ENCODE assay signal across 9 cellular contexts in genomic region chr10:58514102-58514472, GRCh38. TPM values are rescaled to one million over a fixed set of nuclear protein-coding genes. Genes with fewer than 3 reads are reported as not detected.
DNase-seq lines count a peak whose midpoint lies in the region; ATAC-seq and TF ChIP-seq lines count a peak whose summit lies in the region.
"Had no signal": no experiment of that assay in that cellular context is flagged by ENCODE, and none has a peak within 500 bp of the region (broad histone marks: within the 10 kb centered on the region; RNA-seq: fewer than 3 reads in every experiment).

No MANE protein-coding gene starts in this region.

- H3K4me1 ChIP-seq in left ventricle myocardium inferior: peaks cover 14% of the 10 kb centered on the region
- H3K4me1 ChIP-seq in muscle layer of colon (ENCODE audit: insufficient read depth, low read length): no peaks in the 10 kb centered on the region
- H3K4me1 ChIP-seq in aorta (ENCODE audit: control insufficient read depth in 1 of 2, insufficient read depth in 2 of 2, low read length in 2 of 2): peaks cover 0 to 5% of the 10 kb centered on the region in 2 donors

- peaks cover 36% of the 10 kb centered on the region for H3K27me3 Mint-ChIP-seq in central memory CD8-positive, alpha-beta T cell

- peak overlapping the region; percentile 78 for H3K27ac ChIP-seq in left ventricle myocardium inferior (replicated peaks)
- no peak overlapping the region for H3K27ac ChIP-seq in muscle layer of colon (ENCODE audit: low read depth, low read length)
- H3K27ac ChIP-seq in aorta (ENCODE audit: low read depth in 1 of 2, low read length in 2 of 2): no peak overlapping the region

- H3K9me3 ChIP-seq in left ventricle myocardium inferior (replicated peaks) (no peaks in the 10 kb centered on the region), muscle layer of colon (ENCODE audit: low read length) (no peaks in the 10 kb centered on the region), aorta (ENCODE audit: control insufficient read depth, low read length) (no peaks in the 10 kb centered on the region)
- H3K9me3 ChIP-seq: mucosa of descending colon had no signal

- H3K4me1 Mint-ChIP-seq in central memory CD8-positive, alpha-beta T cell: peaks cover 6% of the 10 kb centered on the region

- H3K9ac ChIP-seq in muscle layer of colon (ENCODE audit: low read length): peak overlapping the region; percentile 31

- peaks cover 2% of the 10 kb centered on the region for H3K36me3 Mint-ChIP-seq in central memory CD8-positive, alpha-beta T cell (ENCODE audit: insufficient read depth)

- peak overlapping the region; percentile 47 for H3K4me3 Mint-ChIP-seq in central memory CD8-positive, alpha-beta T cell

- no peak for TF ChIP-seq CTCF in left ventricle myocardium inferior (IDR thresholded peaks at IDR 0.05; ENCODE audit: borderline replicate concordance)

- no peaks in the 10 kb centered on the region for H3K36me3 ChIP-seq in left ventricle myocardium inferior
- H3K36me3 ChIP-seq in muscle layer of colon (ENCODE audit: insufficient read depth, low read length): no peaks in the 10 kb centered on the region
- no peaks in the 10 kb centered on the region for H3K36me3 ChIP-seq in aorta (ENCODE audit: control insufficient read depth in 1 of 2, insufficient read depth in 2 of 2, low read length in 1 of 2)

- 37 to 42% methylated on average over 11 of the region's 11 CpGs for WGBS in aorta, 2 donors

- no peak for DNase-seq in left ventricle myocardium inferior
- no peak for DNase-seq in Right ventricle myocardium inferior (ENCODE audit: missing footprints)
- no peak for DNase-seq in central memory CD8-positive, alpha-beta T cell (ENCODE audit: low spot score in 2 of 2)
- no peak for DNase-seq in aorta
- DNase-seq in SK-N-DZ (ENCODE audit: low spot score): no peak
- DNase-seq in T1000 (lab: John Stamatoyannopoulos, UW): no peak

- H3K27ac Mint-ChIP-seq in central memory CD8-positive, alpha-beta T cell (ENCODE audit: low read depth): no peak overlapping the region

- H3K27me3 ChIP-seq in left ventricle myocardium inferior (ENCODE audit: low read depth) (peaks cover 79% of the 10 kb centered on the region), muscle layer of colon (ENCODE audit: control insufficient read depth in 1 of 2, insufficient read depth in 2 of 2, low read length in 2 of 2) (no peaks in the 10 kb centered on the region), aorta (ENCODE audit: control insufficient read depth in 1 of 2, insufficient read depth in 2 of 2, low read length in 1 of 2) (no peaks in the 10 kb centered on the region)

- intact Hi-C loops in left ventricle myocardium inferior (cut with micrococcal nuclease) (no loop called here), Right ventricle myocardium inferior (cut with DNase I) (loop anchor here (10.0 kb wide), 2 partner anchors 99 to 261 kb away; no protein-coding TSS in a partner anchor), aorta (cut with DNase I) (loop anchor here in 1 of 2 donors (5.0 kb wide), 3 partner anchors 37 to 97 kb away; no protein-coding TSS in a partner anchor)

- peak overlapping the region; percentile 72 for H3K4me3 ChIP-seq in left ventricle myocardium inferior
- H3K4me3 ChIP-seq in muscle layer of colon (ENCODE audit: low read depth in 1 of 2, low read length in 2 of 2): peak overlapping the region; percentile 63 to 70
- peak overlapping the region; percentile 88 to 96 for H3K4me3 ChIP-seq in aorta (ENCODE audit: low read length in 2 of 2)
- H3K4me3 ChIP-seq: mucosa of descending colon had no signal

- no peaks in the 10 kb centered on the region for H3K9me3 Mint-ChIP-seq in central memory CD8-positive, alpha-beta T cell

- ATAC-seq in Right ventricle myocardium inferior (no peak), aorta (ENCODE audit: low FRiP score) (no peak), GM21576 (IDR thresholded peaks at IDR 0.05; ENCODE audit: unreplicated experiment) (no peak)
- no peak for ATAC-seq in central memory CD8-positive, alpha-beta T cell (replicated peaks; ENCODE audit: extremely low read depth, poor library complexity, severe bottlenecking)

RNA-seq across cellular contexts. Expression of gene BICC1, which starts 1.4 kb away (rescaled TPM):
- total RNA-seq in left ventricle myocardium inferior (5.7 TPM), Right ventricle myocardium inferior (8.2 TPM), aorta (10 to 100 TPM; 17.3 to 46.8 TPM)
- 10 to 100 TPM in 1 of 2 donors, 1 to 10 TPM in 1; 3.8 to 10.5 TPM for polyA plus RNA-seq in aorta
- polyA plus RNA-seq in SK-N-DZ (2014; cell fraction: cytosol; rRNA removed): 2.8 and 3.1 TPM in 2 replicates
- 3.3 and 3.9 TPM in 2 replicates for polyA plus RNA-seq in SK-N-DZ (2014; cell fraction: nucleus; rRNA removed)
